ENCODE assay signal across 2 cellular contexts in the genomic region with DNA sequence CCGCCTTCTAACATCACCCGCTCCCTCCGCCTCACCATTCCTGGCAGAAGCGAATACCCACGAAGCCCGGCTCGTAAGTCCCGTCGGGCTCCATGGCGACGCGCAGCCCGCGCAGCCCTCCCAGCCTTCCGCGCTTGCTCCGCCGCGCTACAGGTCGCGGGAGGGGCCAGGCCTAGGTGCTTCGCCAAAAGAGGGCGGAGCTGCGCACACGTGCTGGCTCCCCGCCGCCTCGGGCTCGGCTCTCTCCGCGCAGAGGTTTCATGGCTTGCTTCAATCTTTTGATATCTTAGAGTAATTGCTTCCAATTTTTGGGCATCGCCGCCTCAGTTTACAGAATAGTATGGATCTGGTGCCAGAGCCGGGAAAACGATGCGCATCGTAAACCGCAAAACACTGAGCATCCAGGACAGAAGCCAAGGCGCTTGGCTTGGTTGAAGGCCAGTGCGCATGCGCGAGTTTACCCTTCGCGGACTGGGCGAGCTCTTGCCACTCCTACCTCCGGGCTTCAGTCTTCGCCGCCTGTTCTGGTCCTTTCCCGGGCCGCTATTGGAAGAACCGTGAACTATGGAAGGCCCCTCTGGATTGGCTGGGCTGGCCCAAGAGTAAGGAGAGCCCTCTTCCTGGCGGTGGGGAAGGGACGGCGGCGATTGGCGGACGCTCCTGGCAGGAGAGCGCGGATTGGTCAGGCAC.
TF ChIP-seq lines count a peak whose summit lies in the region.

TSS of gene POLR2I (minus strand) at position 113 of the 690 bp plus-strand sequence. CDS start at position 94, 19 bp downstream.

TF ChIP-seq in IMR-90, 13 proteins besides CTCF, POLR2A, EP300 and RAD21:
- TF ChIP-seq NFE2L2 (IDR thresholded peaks at IDR 0.05; ENCODE audit: low read depth, low read length) (no peak), MXI1 (IDR thresholded peaks at IDR 0.05; ENCODE audit: borderline replicate concordance, low read depth, low read length) (peak; percentile 98), BHLHE40 (IDR thresholded peaks at IDR 0.05; ENCODE audit: low read depth, low read length) (peak; percentile 93), FOS (IDR thresholded peaks at IDR 0.05; ENCODE audit: low read depth, low read length) (no peak; the same call in 1 of the 2 replicates), MAFK (IDR thresholded peaks at IDR 0.05; ENCODE audit: low read depth, low read length) (no peak), RFX5 (IDR thresholded peaks at IDR 0.05; ENCODE audit: low read depth, low read length) (no peak), MAZ (IDR thresholded peaks at IDR 0.05; ENCODE audit: borderline replicate concordance, low read depth, low read length) (peak; percentile 54; the same call in 1 of the 2 replicates), ELK1 (IDR thresholded peaks at IDR 0.05; ENCODE audit: borderline replicate concordance, low read depth, low read length) (no peak), CEBPB (IDR thresholded peaks at IDR 0.05; ENCODE audit: low read depth, low read length) (no peak), SMC3 (IDR thresholded peaks at IDR 0.05; ENCODE audit: low read depth, low read length) (no peak), CHD1 (IDR thresholded peaks at IDR 0.05; ENCODE audit: low read depth, low read length) (no peak), RCOR1 (IDR thresholded peaks at IDR 0.05; ENCODE audit: insufficient replicate concordance, low read length) (no peak)
- TF ChIP-seq, protein P1, sequence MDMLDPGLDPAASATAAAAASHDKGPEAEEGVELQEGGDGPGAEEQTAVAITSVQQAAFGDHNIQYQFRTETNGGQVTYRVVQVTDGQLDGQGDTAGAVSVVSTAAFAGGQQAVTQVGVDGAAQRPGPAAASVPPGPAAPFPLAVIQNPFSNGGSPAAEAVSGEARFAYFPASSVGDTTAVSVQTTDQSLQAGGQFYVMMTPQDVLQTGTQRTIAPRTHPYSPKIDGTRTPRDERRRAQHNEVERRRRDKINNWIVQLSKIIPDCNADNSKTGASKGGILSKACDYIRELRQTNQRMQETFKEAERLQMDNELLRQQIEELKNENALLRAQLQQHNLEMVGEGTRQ (IDR thresholded peaks at IDR 0.05; ENCODE audit: low read depth, low read length), result peak; percentile 87

TF ChIP-seq in endothelial cell of umbilical vein, 7 proteins besides CTCF, POLR2A, EP300 and RAD21:
- no peak for TF ChIP-seq GATA2 (IDR thresholded peaks at IDR 0.05; ENCODE audit: insufficient read depth, insufficient read length, low read depth, low read length)
- TF ChIP-seq FOS (IDR thresholded peaks at IDR 0.05; ENCODE audit: borderline replicate concordance, insufficient read depth, low read length), result no peak
- peak; percentile 97 for TF ChIP-seq MYC (IDR thresholded peaks at IDR 0.05; ENCODE audit: low read depth, low read length)
- peak; percentile 77 for TF ChIP-seq POLR2AphosphoS5 (IDR thresholded peaks at IDR 0.05; ENCODE audit: insufficient read depth, low read depth, low read length)
- peak; percentile 93 for TF ChIP-seq MAX (IDR thresholded peaks at IDR 0.05; ENCODE audit: insufficient read depth, insufficient read length)
